8 cellular contexts compared by ENCODE assay signal in the genomic region with DNA sequence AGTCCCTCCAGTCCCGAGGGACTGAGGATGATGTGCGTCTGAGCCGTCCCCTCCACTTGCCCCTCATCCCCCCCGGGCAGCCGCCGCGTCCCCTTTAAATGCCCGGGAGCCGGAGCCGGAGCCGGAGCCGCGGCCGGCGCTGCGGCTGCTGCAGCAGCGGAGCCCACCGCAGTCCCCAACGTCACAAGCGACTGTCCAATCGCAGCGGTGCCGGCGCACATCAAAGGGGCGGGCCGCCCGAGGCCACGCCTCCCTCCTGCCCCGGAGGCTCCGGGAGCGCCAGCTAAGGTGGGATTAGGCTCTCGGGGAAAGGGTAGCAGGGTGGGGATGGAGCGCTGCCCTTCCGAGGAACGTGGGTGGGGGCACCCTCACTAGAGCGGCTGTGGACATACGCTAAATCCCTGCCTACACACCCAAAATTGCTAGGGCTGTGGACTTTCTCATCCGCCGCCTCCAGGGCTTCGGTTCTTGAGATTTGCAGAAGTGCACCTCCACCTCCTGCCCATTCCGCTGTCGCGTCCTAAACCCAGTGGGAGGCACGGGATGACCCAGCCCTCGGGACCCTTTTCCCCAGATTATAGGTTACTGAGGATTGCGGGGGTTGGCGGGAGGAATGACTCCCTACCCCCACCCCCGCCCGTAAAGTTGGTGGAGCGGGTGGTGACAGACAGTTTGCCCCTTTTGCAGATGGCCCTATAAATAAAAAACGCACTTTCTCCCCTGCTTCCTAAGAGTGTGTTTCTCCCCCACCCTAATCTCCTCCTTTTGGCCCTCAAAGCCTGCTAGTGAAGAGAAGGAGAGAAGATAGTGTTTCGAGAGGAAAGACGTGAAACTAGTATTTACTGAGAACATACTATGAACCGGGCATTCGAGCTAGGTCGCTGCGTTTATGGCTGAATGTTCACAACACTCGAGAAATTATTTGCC. TPM values are rescaled to one million over a fixed set of nuclear protein-coding genes. Genes with fewer than 3 reads are reported as not detected.
DNase-seq lines count a peak whose midpoint lies in the region; ATAC-seq and TF ChIP-seq lines count a peak whose summit lies in the region.

TSS of gene PHOSPHO1 (minus strand) at position 152 of the 927 bp plus-strand sequence. CDS start 4,096 bp downstream, outside the sequence.

- H2AFZ ChIP-seq in hepatocyte, result peak within 1 kb of the TSS; percentile 47

- intact Hi-C loops in ascending aorta (cut with DNase I), result no loop called here

- H3K36me3 ChIP-seq in ascending aorta (no peaks in the 10 kb centered on the region), hepatocyte (replicated peaks; ENCODE audit: insufficient read depth, low read depth) (no peaks in the 10 kb centered on the region)

- H3K27me3 ChIP-seq in ascending aorta (no peaks in the 10 kb centered on the region), hepatocyte (peaks cover 41% of the 10 kb centered on the region)

- no peaks in the 10 kb centered on the region for H3K9me2 ChIP-seq in hepatocyte (replicated peaks; ENCODE audit: insufficient read depth)

- H3K4me2 ChIP-seq in hepatocyte, result peak within 1 kb of the TSS; percentile 95

- peaks cover 0 to 9% of the 10 kb centered on the region in 2 donors for H3K4me1 ChIP-seq in ascending aorta
- peaks cover 6% of the 10 kb centered on the region for H3K4me1 ChIP-seq in hepatocyte (ENCODE audit: insufficient read depth)

- H3K4me3 ChIP-seq in ascending aorta (peak within 1 kb of the TSS; percentile 70 to 73), hepatocyte (peak within 1 kb of the TSS; percentile 17)

- WGBS in hepatocyte (ENCODE audit: low lambda C conversion rate, missing lambda C conversion rate), result 6% methylated on average over 48 of the region's 58 CpGs

- H4K20me1 ChIP-seq in hepatocyte (ENCODE audit: insufficient read depth, poor library complexity, severe bottlenecking), result no peaks in the 10 kb centered on the region

- no peak for TF ChIP-seq CTCF in GM10266 (IDR thresholded peaks at IDR 0.05; ENCODE audit: control insufficient read depth, insufficient read depth, low read depth, missing control alignments)
- no peak for TF ChIP-seq CTCF in ascending aorta (IDR thresholded peaks at IDR 0.05)
- no peak for TF ChIP-seq CTCF in hepatocyte (IDR thresholded peaks at IDR 0.05; ENCODE audit: poor library complexity)

- DNase-seq in GM10266 (ENCODE audit: extremely low spot score), result peak; percentile 91
- DNase-seq in NCI-H1092 treated with DMSO at 0.1 percent for 48 hours (lab: John Stamatoyannopoulos, UW), result peak; percentile 68
- peak; percentile 72 to 90 (median 79) for DNase-seq in T-helper 2 cell
- peak; percentile 40 to 85 for DNase-seq in ascending aorta (ENCODE audit: low spot score in 2 of 2)
- peak; percentile 91 for DNase-seq in hepatocyte (ENCODE audit: low spot score)
- DNase-seq in retina, result peak; percentile 93

- peak; percentile 84 for ATAC-seq in HG02588 (IDR thresholded peaks at IDR 0.05; ENCODE audit: unreplicated experiment)
- no peak for ATAC-seq in GM18858 (IDR thresholded peaks at IDR 0.05; ENCODE audit: unreplicated experiment)

- no peaks in the 10 kb centered on the region for H3K79me2 ChIP-seq in hepatocyte

- H3K27ac ChIP-seq in ascending aorta, result no peak within 1 kb of the TSS
- no peak within 1 kb of the TSS for H3K27ac ChIP-seq in hepatocyte

- H3K9me3 ChIP-seq in ascending aorta (no peaks in the 10 kb centered on the region), hepatocyte (ENCODE audit: low read depth) (no peaks in the 10 kb centered on the region)

RNA-seq across cellular contexts. Expression of gene PHOSPHO1, which starts in this region (rescaled TPM):
- not detected for total RNA-seq in ascending aorta
- not detected in 2 replicates for total RNA-seq in hepatocyte
- polyA plus RNA-seq in hepatocyte, result 0.54 TPM in 1 of 2 replicates, not detected in the other

Comparison
In these comparisons a context has a peak if more than half of its experiments do, and no peak if none do; other contexts are left out.
1. Peak in DNase-seq and H3K4me3 ChIP-seq in ascending aorta; RNA of the gene not detected or under 1 TPM.
2. Peak in DNase-seq, H3K4me3 ChIP-seq and H3K4me2 ChIP-seq in hepatocyte; RNA of the gene not detected or under 1 TPM.